In genomic region chr3:52034651-52035050, GRCh38 we compare ENCODE assay signal across 19 cellular contexts. TPM values are rescaled to one million over a fixed set of nuclear protein-coding genes. Genes with fewer than 3 reads are reported as not detected.
DNase-seq lines count a peak whose midpoint lies in the region; ATAC-seq, FAIRE-seq and TF ChIP-seq lines count a peak whose summit lies in the region.
"Had no signal": no experiment of that assay in that cellular context is flagged by ENCODE, and none has a peak within 500 bp of the region (broad histone marks: within the 10 kb centered on the region; RNA-seq: fewer than 3 reads in every experiment).

No MANE protein-coding gene starts in this region.

- TF ChIP-seq EP300 in A549 (IDR thresholded peaks at IDR 0.05) = no peak

- no peaks in the 10 kb centered on the region for H3K79me2 ChIP-seq in hepatocyte

- no peak for TF ChIP-seq POLR2A in A549 (IDR thresholded peaks at IDR 0.05; ENCODE audit: low read length)

- H3K9me3 ChIP-seq in A549 (no peaks in the 10 kb centered on the region), WERI-Rb-1 (ENCODE audit: severe bottlenecking) (no peaks in the 10 kb centered on the region), hepatocyte (ENCODE audit: low read depth) (no peaks in the 10 kb centered on the region)

- WGBS in A549 (ENCODE audit: missing lambda C conversion rate) = 87% methylated on average over 3 of the region's 3 CpGs
- 81% methylated on average over 3 of the region's 3 CpGs for WGBS in hepatocyte (ENCODE audit: low lambda C conversion rate, missing lambda C conversion rate)

- ATAC-seq in A549 (no peak), GM21619 (IDR thresholded peaks at IDR 0.05; ENCODE audit: unreplicated experiment) (no peak)
- ATAC-seq: CD8-positive, alpha-beta T cell; GM23338 had no signal

- CTCF ChIA-PET in A549 (lab: Yijun Ruan, JAX) = interaction anchor here (0.8 kb wide), 1 partner anchor 28 kb away, joined by 3 read pairs; no protein-coding TSS in a partner anchor

- no peaks in the 10 kb centered on the region for H3K4me1 ChIP-seq in A549
- H3K4me1 ChIP-seq in hepatocyte (ENCODE audit: insufficient read depth) = peaks cover 8% of the 10 kb centered on the region

- no peak overlapping the region for H2AFZ ChIP-seq in hepatocyte
- H2AFZ ChIP-seq: GM23338 had no signal

- no peaks in the 10 kb centered on the region for H3K9me2 ChIP-seq in hepatocyte (replicated peaks; ENCODE audit: insufficient read depth)

- no peaks in the 10 kb centered on the region for H4K20me1 ChIP-seq in hepatocyte (ENCODE audit: insufficient read depth, poor library complexity, severe bottlenecking)
- H4K20me1 ChIP-seq: BLaER1 treated with 17β-estradiol and CSF1 and Interleukin-3, amounts not matched to agents 10 nM and 100 nM had no signal

- H3K27me3 ChIP-seq in WERI-Rb-1 (ENCODE audit: insufficient read depth, low read depth, severe bottlenecking) (no peaks in the 10 kb centered on the region), hepatocyte (no peaks in the 10 kb centered on the region)
- H3K27me3 ChIP-seq: BLaER1 treated with 17β-estradiol and CSF1 and Interleukin-3, amounts not matched to agents 10 nM and 100 nM had no signal

- FAIRE-seq in A549 (lab: Jason Lieb, UNC) = no peak
- FAIRE-seq: GM19239, H54 had no signal

- no peak for TF ChIP-seq RAD21 in A549 (conservative IDR thresholded peaks at IDR 0.05 in 1 of 2, IDR thresholded peaks at IDR 0.05 in 1 of 2)

- H3K4me3 ChIP-seq in A549 (no peak overlapping the region), WERI-Rb-1 (ENCODE audit: low read depth, low read length) (no peak overlapping the region), hepatocyte (no peak overlapping the region)
- H3K4me3 ChIP-seq: BLaER1 treated with 17β-estradiol and CSF1 and Interleukin-3, amounts not matched to agents 10 nM and 100 nM; GM23338 had no signal

- H3K27ac ChIP-seq in A549 (no peak overlapping the region), WERI-Rb-1 (peak overlapping the region; percentile 92), hepatocyte (peak overlapping the region; percentile 47), substantia nigra (ENCODE audit: low read depth, low read length, poor library complexity, severe bottlenecking) (peak overlapping the region; percentile 30)
- H3K27ac ChIP-seq: BLaER1 treated with 17β-estradiol and CSF1 and Interleukin-3, amounts not matched to agents 10 nM and 100 nM; HL-60 had no signal

- TF ChIP-seq CTCF in A549 (IDR thresholded peaks at IDR 0.05) = no peak
- no peak for TF ChIP-seq CTCF in WERI-Rb-1 (IDR thresholded peaks at IDR 0.05; ENCODE audit: low read depth, low read length)
- TF ChIP-seq CTCF in hepatocyte (IDR thresholded peaks at IDR 0.05; ENCODE audit: poor library complexity) = no peak

- POLR2A ChIA-PET in A549 (lab: Yijun Ruan, JAX) = no interaction called here

- H3K4me2 ChIP-seq in A549 (no peak overlapping the region), hepatocyte (no peak overlapping the region)
- H3K4me2 ChIP-seq: GM23338 had no signal

- DNase-seq in A549 (ENCODE audit: low read depth in 1 of 2, low spot score in 1 of 2) (no peak), WERI-Rb-1 (no peak), hepatocyte (ENCODE audit: low spot score) (no peak), substantia nigra (lab: John Stamatoyannopoulos, UW) (no peak), GM19238 (ENCODE audit: insufficient read length, low spot score) (no peak), NCI-H226 (no peak)
- DNase-seq: 8988T; Calu3; CD8-positive, alpha-beta T cell; DMS79 treated with DMSO at 0.1 percent for 48 hours; GF-D8; HCEC 1CT; IMR-90 had no signal

- H3K36me3 ChIP-seq in WERI-Rb-1 (no peaks in the 10 kb centered on the region), hepatocyte (replicated peaks; ENCODE audit: insufficient read depth, low read depth) (no peaks in the 10 kb centered on the region)
- H3K36me3 ChIP-seq: BLaER1 treated with 17β-estradiol and CSF1 and Interleukin-3, amounts not matched to agents 10 nM and 100 nM had no signal

TF ChIP-seq in A549, 52 proteins besides CTCF, POLR2A, EP300 and RAD21:
- no peak for TF ChIP-seq BHLHE40 (IDR thresholded peaks at IDR 0.05; ENCODE audit: low read depth, low read length)
- no peak for TF ChIP-seq RCOR1 (IDR thresholded peaks at IDR 0.05; ENCODE audit: low read depth, low read length)
- no peak for TF ChIP-seq USF2 (IDR thresholded peaks at IDR 0.05)
- TF ChIP-seq ZFP36 (IDR thresholded peaks at IDR 0.05; ENCODE audit: borderline replicate concordance, partially characterized antibody) = peak; percentile 53
- no peak for TF ChIP-seq CHD4 (IDR thresholded peaks at IDR 0.05; ENCODE audit: borderline replicate concordance)
- TF ChIP-seq E2F6 (IDR thresholded peaks at IDR 0.05; ENCODE audit: borderline replicate concordance, low read depth) = no peak
- TF ChIP-seq HOXB13 (CRISPR knock-in tag; IDR thresholded peaks at IDR 0.05; ENCODE audit: low read depth) = no peak
- no peak for TF ChIP-seq JUNB (IDR thresholded peaks at IDR 0.05)
TF ChIP-seq in A549: peak in this region for 1.

RNA-seq across cellular contexts. Expression of gene DUSP7, which starts 21.7 kb away (rescaled TPM):
- polyA plus RNA-seq in A549 (2011; rRNA removed) = 3.9 and 4.4 TPM in 2 replicates
- polyA plus RNA-seq in A549 (2012; cell fraction: cytosol; rRNA removed) = 8.3 and 11.0 TPM in 2 replicates
- 6.8 and 6.9 TPM in 2 replicates for polyA plus RNA-seq in A549 (2012; cell fraction: nucleus; rRNA removed)
- 4.8 TPM in 3 replicates for polyA plus RNA-seq in A549 (2017; fragmentation: RNase III; extraction: RNeasy Plus Mini Kit Qiagen cat#74134 plus additional on column Dnase treatment)
- polyA minus RNA-seq in A549 (2011; rRNA and poly(A)+ RNA removed) = 9.3 and 11.8 TPM in 2 replicates
- 13.1 and 13.8 TPM in 2 replicates for total RNA-seq in hepatocyte
- polyA plus RNA-seq in hepatocyte = 5.9 and 6.4 TPM in 2 replicates

RNA-seq across cellular contexts. Expression of gene RPL29, which starts 39.0 kb away (rescaled TPM):
- polyA plus RNA-seq in A549 (2011; rRNA removed) (808 and 909 TPM in 2 replicates), A549 (2017; fragmentation: RNase III; extraction: RNeasy Plus Mini Kit Qiagen cat#74134 plus additional on column Dnase treatment) (1,098 to 1,170 TPM (median 1,152 TPM) in 3 replicates), hepatocyte (786 and 812 TPM in 2 replicates)
- polyA plus RNA-seq in A549 (2012; cell fraction: cytosol; rRNA removed) = 1,629 and 1,737 TPM in 2 replicates
- polyA plus RNA-seq in A549 (2012; cell fraction: nucleus; rRNA removed) = 758 and 846 TPM in 2 replicates
- 488 and 529 TPM in 2 replicates for polyA minus RNA-seq in A549 (2011; rRNA and poly(A)+ RNA removed)
- 981 and 1,184 TPM in 2 replicates for total RNA-seq in hepatocyte

RNA-seq across cellular contexts. Expression of gene ACY1, which starts 51.3 kb away (rescaled TPM):
- polyA plus RNA-seq in A549 (2011; rRNA removed) (21.1 and 25.1 TPM in 2 replicates), A549 (2017; fragmentation: RNase III; extraction: RNeasy Plus Mini Kit Qiagen cat#74134 plus additional on column Dnase treatment) (19.9 to 21.4 TPM (median 20.7 TPM) in 3 replicates), hepatocyte (148 and 183 TPM in 2 replicates)
- polyA plus RNA-seq in A549 (2012; cell fraction: cytosol; rRNA removed) = 41.4 and 48.5 TPM in 2 replicates
- 73.1 and 85.8 TPM in 2 replicates for polyA plus RNA-seq in A549 (2012; cell fraction: nucleus; rRNA removed)
- 44.2 and 48.5 TPM in 2 replicates for polyA minus RNA-seq in A549 (2011; rRNA and poly(A)+ RNA removed)
- 114 and 164 TPM in 2 replicates for total RNA-seq in hepatocyte

RNA-seq across cellular contexts. Expression of gene ABHD14A, which starts 59.8 kb away (rescaled TPM):
- polyA plus RNA-seq in A549 (2011; rRNA removed) (6.3 and 7.5 TPM in 2 replicates), A549 (2017; fragmentation: RNase III; extraction: RNeasy Plus Mini Kit Qiagen cat#74134 plus additional on column Dnase treatment) (9.1 to 9.5 TPM (median 9.5 TPM) in 3 replicates), hepatocyte (55.1 and 68.6 TPM in 2 replicates)
- polyA plus RNA-seq in A549 (2012; cell fraction: cytosol; rRNA removed) = 26.3 and 32.3 TPM in 2 replicates
- polyA plus RNA-seq in A549 (2012; cell fraction: nucleus; rRNA removed) = 16.0 and 22.2 TPM in 2 replicates
- 6.1 and 7.1 TPM in 2 replicates for polyA minus RNA-seq in A549 (2011; rRNA and poly(A)+ RNA removed)
- total RNA-seq in hepatocyte = 17.1 and 22.3 TPM in 2 replicates

Comparison
In these comparisons a context has a peak if more than half of its experiments do, and no peak if none do; other contexts are left out.
1. H3K27ac ChIP-seq: peak in WERI-Rb-1 (single experiment), hepatocyte (single experiment) and substantia nigra (single experiment); none in A549 (0 of 2).